ENCODE assay signal across 25 cellular contexts in the genomic region with DNA sequence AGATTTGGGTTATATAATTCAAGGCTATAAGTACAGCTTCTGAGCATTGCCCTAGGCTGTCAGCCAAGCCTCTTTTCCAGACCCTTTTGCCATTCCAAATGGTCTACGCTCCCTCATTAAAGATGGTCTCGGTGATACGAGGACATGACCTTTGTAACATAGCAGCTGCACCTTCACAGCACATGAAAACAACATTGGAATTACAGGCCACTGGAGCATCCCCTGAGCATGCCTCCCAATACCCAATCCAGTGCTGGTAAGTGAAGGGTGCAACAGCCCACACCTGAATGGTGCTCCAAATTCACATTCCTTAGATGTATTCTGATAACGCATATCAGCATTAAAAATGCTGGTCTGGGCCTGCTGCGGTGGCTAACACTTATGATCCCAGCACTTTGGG. TPM values are rescaled to one million over a fixed set of nuclear protein-coding genes. Genes with fewer than 3 reads are reported as not detected.
"Had no signal": no experiment of that assay in that cellular context is flagged by ENCODE, and none has a peak within 500 bp of the region (broad histone marks: within the 10 kb centered on the region; RNA-seq: fewer than 3 reads in every experiment).

No MANE protein-coding gene starts in this region.

- DNase-seq: dorsolateral prefrontal cortex; effector CD4-positive, alpha-beta T cell; foreskin fibroblast; heart right ventricle; hippocampal formation; immature natural killer cell; left ventricle myocardium superior; lower lobe of right lung; naive thymus-derived CD8-positive, alpha-beta T cell; nephron progenitor cell; nucleus accumbens; ovary; posterior cingulate gyrus; psoas muscle; right cardiac atrium; sigmoid colon; stimulated activated CD4-positive, alpha-beta T cell treated with anti-CD3 and anti-CD28 coated beads, Interleukin-4, amount 100 ng/mL, for 24 hours; stimulated activated naive CD8-positive, alpha-beta T cell treated with anti-CD3 and anti-CD28 coated beads, Interleukin-15, Interleukin-2, amounts not matched to agents 100 U/mL and 50 U/mL, for 24 hours; substantia nigra; tibial artery; upper lobe of right lung had no signal

- H3K4me1 Mint-ChIP-seq: immature natural killer cell; naive thymus-derived CD8-positive, alpha-beta T cell had no signal

- H3K27ac ChIP-seq: dorsolateral prefrontal cortex, gastroesophageal sphincter, heart right ventricle, lower lobe of right lung, ovary, psoas muscle, sigmoid colon, testis, tibial artery, upper lobe of right lung, vagina had no signal

- H3K27ac Mint-ChIP-seq: immature natural killer cell; stimulated activated memory B cell treated with anti-CD40 and anti-IgM and Interleukin-4, amounts not matched to agents 10 μg/mL and 1 μg/mL and 100 μg/mL, for 72 hours had no signal

- H3K4me3 Mint-ChIP-seq: immature natural killer cell; naive thymus-derived CD8-positive, alpha-beta T cell; nephron progenitor cell; stimulated activated memory B cell treated with anti-CD40 and anti-IgM and Interleukin-4, amounts not matched to agents 10 μg/mL and 1 μg/mL and 100 μg/mL, for 72 hours had no signal

- H3K36me3 ChIP-seq: gastroesophageal sphincter, heart right ventricle, lower lobe of right lung, ovary, sigmoid colon, tibial artery, upper lobe of right lung, vagina had no signal

- ATAC-seq: gastroesophageal sphincter; heart right ventricle; left ventricle myocardium superior; lower lobe of right lung; naive thymus-derived CD8-positive, alpha-beta T cell; psoas muscle; right cardiac atrium; stimulated activated naive CD8-positive, alpha-beta T cell treated with anti-CD3 and anti-CD28 coated beads, Interleukin-15, Interleukin-2, amounts not matched to agents 100 U/mL and 50 U/mL, for 24 hours; upper lobe of right lung had no signal

- H3K4me1 ChIP-seq: heart right ventricle, lower lobe of right lung, psoas muscle, sigmoid colon, testis, tibial artery, upper lobe of right lung, vagina had no signal

- H3K9me3 ChIP-seq: gastroesophageal sphincter, lower lobe of right lung, ovary, psoas muscle, sigmoid colon, testis, tibial artery, upper lobe of right lung, vagina had no signal

- H3K36me3 Mint-ChIP-seq: immature natural killer cell; stimulated activated memory B cell treated with anti-CD40 and anti-IgM and Interleukin-4, amounts not matched to agents 10 μg/mL and 1 μg/mL and 100 μg/mL, for 72 hours had no signal

- H3K4me3 ChIP-seq: dorsolateral prefrontal cortex, gastroesophageal sphincter, heart right ventricle, lower lobe of right lung, ovary, psoas muscle, sigmoid colon, testis, tibial artery, upper lobe of right lung, vagina had no signal

- H3K9me3 Mint-ChIP-seq: immature natural killer cell; stimulated activated memory B cell treated with anti-CD40 and anti-IgM and Interleukin-4, amounts not matched to agents 10 μg/mL and 1 μg/mL and 100 μg/mL, for 72 hours had no signal

- H3K27me3 ChIP-seq: dorsolateral prefrontal cortex, ovary, sigmoid colon, testis, upper lobe of right lung, vagina had no signal

RNA-seq across cellular contexts. Expression of a gene that starts 20.1 kb away (rescaled TPM):
- polyA plus RNA-seq: immature natural killer cell; naive thymus-derived CD8-positive, alpha-beta T cell had no signal
